ENCODE assay signal across 25 cellular contexts in genomic region chr12:28711411-28711810, GRCh38.
"Had no signal": no experiment of that assay in that cellular context is flagged by ENCODE, and none has a peak within 500 bp of the region (broad histone marks: within the 10 kb centered on the region; RNA-seq: fewer than 3 reads in every experiment).

No MANE protein-coding gene starts in this region.

- H3K4me1 ChIP-seq: neural progenitor cell, psoas muscle, sigmoid colon, stomach, thyroid gland, vagina had no signal

- H3K9me3 Mint-ChIP-seq: memory B cell, nephron, neural progenitor cell had no signal

- H3K27me3 Mint-ChIP-seq: memory B cell had no signal

- H3K4me3 ChIP-seq: coronary artery, esophagus muscularis mucosa, lung, neural progenitor cell, ovary, psoas muscle, sigmoid colon, stomach, thyroid gland, vagina had no signal

- DNase-seq: dermis blood vessel endothelial cell; effector memory CD4-positive, alpha-beta T cell; hypothalamus; immature natural killer cell; midbrain; naive thymus-derived CD4-positive, alpha-beta T cell; ovary; posterior cingulate gyrus; psoas muscle; right cardiac atrium; sigmoid colon; stimulated activated CD4-positive, alpha-beta T cell treated with anti-CD3 and anti-CD28 coated beads, Interleukin-2, amount 100 ng/mL, for 24 hours; stimulated activated CD4-positive, alpha-beta T cell treated with anti-CD3 and anti-CD28 coated beads, Interleukin-4, amount 100 ng/mL, for 24 hours; stimulated activated naive CD4-positive, alpha-beta T cell treated with Interleukin-2 at 50 U/mL for 16 hours; stomach; thyroid gland; trophoblast cell had no signal

- H3K27ac ChIP-seq: coronary artery, esophagus muscularis mucosa, neural progenitor cell, ovary, psoas muscle, sigmoid colon, stomach, thyroid gland, vagina had no signal

- H3K27me3 ChIP-seq: esophagus muscularis mucosa, neural progenitor cell, ovary, sigmoid colon, stomach, thyroid gland, vagina had no signal

- H3K36me3 ChIP-seq: esophagus muscularis mucosa, neural progenitor cell, ovary, sigmoid colon, stomach, thyroid gland, vagina had no signal

- H3K27ac Mint-ChIP-seq: immature natural killer cell; memory B cell; naive thymus-derived CD4-positive, alpha-beta T cell; nephron; neural progenitor cell; stimulated activated effector memory CD8-positive, alpha-beta T cell treated with anti-CD3 and anti-CD28 coated beads, Interleukin-12 subunit alpha, Interleukin-12 subunit beta, amount 100 ng/mL, for 72 hours had no signal

- H3K4me3 Mint-ChIP-seq: immature natural killer cell; memory B cell; naive thymus-derived CD4-positive, alpha-beta T cell; nephron; neural progenitor cell; stimulated activated effector memory CD8-positive, alpha-beta T cell treated with anti-CD3 and anti-CD28 coated beads, Interleukin-12 subunit alpha, Interleukin-12 subunit beta, amount 100 ng/mL, for 72 hours had no signal

- H3K9me3 ChIP-seq: esophagus muscularis mucosa, ovary, psoas muscle, sigmoid colon, stomach, thyroid gland, vagina had no signal

- H3K9ac ChIP-seq: neural progenitor cell had no signal

- H3K36me3 Mint-ChIP-seq: immature natural killer cell; memory B cell; naive thymus-derived CD4-positive, alpha-beta T cell; neural progenitor cell; stimulated activated effector memory CD8-positive, alpha-beta T cell treated with anti-CD3 and anti-CD28 coated beads, Interleukin-12 subunit alpha, Interleukin-12 subunit beta, amount 100 ng/mL, for 72 hours had no signal

- H3K4me1 Mint-ChIP-seq: immature natural killer cell; memory B cell; naive thymus-derived CD4-positive, alpha-beta T cell; nephron; neural progenitor cell; stimulated activated effector memory CD8-positive, alpha-beta T cell treated with anti-CD3 and anti-CD28 coated beads, Interleukin-12 subunit alpha, Interleukin-12 subunit beta, amount 100 ng/mL, for 72 hours had no signal

- H2AFZ ChIP-seq: neural progenitor cell had no signal

- ATAC-seq: naive thymus-derived CD4-positive, alpha-beta T cell; psoas muscle; right cardiac atrium; stimulated activated effector memory CD8-positive, alpha-beta T cell treated with anti-CD3 and anti-CD28 coated beads, Interleukin-12 subunit alpha, Interleukin-12 subunit beta, amount 100 ng/mL, for 72 hours had no signal

- H3K4me2 ChIP-seq: neural progenitor cell had no signal
